In the genomic region with DNA sequence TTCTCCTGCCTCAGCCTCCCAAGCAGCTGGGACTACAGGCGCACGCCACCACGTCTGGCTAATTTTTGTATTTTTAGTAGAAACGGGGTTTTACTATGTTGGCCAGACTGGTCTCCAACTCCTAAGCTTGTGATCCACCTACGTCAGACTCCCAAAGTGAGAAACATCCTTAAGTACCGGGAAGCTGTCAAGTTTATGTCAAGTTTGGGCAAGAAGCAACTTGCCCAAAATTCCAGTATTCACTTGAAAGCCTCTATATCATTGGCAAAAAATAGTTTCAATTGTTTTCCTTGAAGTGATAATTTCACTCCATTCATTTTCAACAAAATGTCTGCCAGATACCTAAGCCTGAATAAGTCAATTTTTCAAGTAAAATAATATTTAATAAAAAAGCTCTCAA, we compare ENCODE assay signal across 17 cellular contexts.
DNase-seq lines count a peak whose midpoint lies in the region; TF ChIP-seq lines count a peak whose summit lies in the region.
"Had no signal": no experiment of that assay in that cellular context is flagged by ENCODE, and none has a peak within 500 bp of the region (broad histone marks: within the 10 kb centered on the region; RNA-seq: fewer than 3 reads in every experiment).

No MANE protein-coding gene starts in this region.

- no peaks in the 10 kb centered on the region for H3K4me1 ChIP-seq in breast epithelium
- H3K4me1 ChIP-seq: A549, Caco-2 had no signal

- CTCF ChIA-PET in MCF 10A (lab: Yijun Ruan, JAX), result interaction anchor here (0.6 kb wide), 1 partner anchor 493 kb away, joined by 3 read pairs; no protein-coding TSS in a partner anchor

- peak; percentile 36 for DNase-seq in MCF 10A (ENCODE audit: unreplicated experiment)
- DNase-seq in breast epithelium (ENCODE audit: low spot score in 2 of 2), result no peak
- DNase-seq in epithelial cell of esophagus (ENCODE audit: low read depth), result peak; percentile 72
- DNase-seq in SIG-M5 (lab: John Stamatoyannopoulos, UW), result no peak
- no peak for DNase-seq in NCI-H2171 treated with DMSO at 0.1 percent for 48 hours (lab: John Stamatoyannopoulos, UW)
- DNase-seq: AML-193; Caco-2; Calu3; CD4-positive, alpha-beta T cell; CD8-positive, alpha-beta T cell; DMS79 treated with DMSO at 0.1 percent for 48 hours; GF-D8 had no signal

- no peaks in the 10 kb centered on the region for H3K9me3 ChIP-seq in breast epithelium
- H3K9me3 ChIP-seq: A549; BLaER1 treated with 17β-estradiol and CSF1 and Interleukin-3, amounts not matched to agents 10 nM and 100 nM; Caco-2 had no signal

- H3K27me3 ChIP-seq in breast epithelium, result no peaks in the 10 kb centered on the region
- H3K27me3 ChIP-seq: BLaER1 treated with 17β-estradiol and CSF1 and Interleukin-3, amounts not matched to agents 10 nM and 100 nM had no signal

- H3K4me3 Mint-ChIP-seq in MCF 10A (ENCODE audit: unreplicated experiment), result no peak overlapping the region
- H3K4me3 Mint-ChIP-seq: B cell; CD4-positive, alpha-beta T cell; CD8-positive, alpha-beta T cell had no signal

- H3K27ac Mint-ChIP-seq in MCF 10A (ENCODE audit: low read depth, unreplicated experiment), result no peak overlapping the region
- H3K27ac Mint-ChIP-seq: B cell; CD4-positive, alpha-beta T cell; CD8-positive, alpha-beta T cell had no signal

- peaks cover 35% of the 10 kb centered on the region for H3K27me3 Mint-ChIP-seq in MCF 10A (ENCODE audit: insufficient read depth, unreplicated experiment)
- H3K27me3 Mint-ChIP-seq: B cell; CD4-positive, alpha-beta T cell had no signal

- intact Hi-C loops in MCF 10A (cut with micrococcal nuclease), result no loop called here
- intact Hi-C loops in breast epithelium (cut with DNase I; ENCODE audit: low total_unique reads), result no loop called here

- TF ChIP-seq CTCF in MCF 10A (IDR thresholded peaks at IDR 0.05; ENCODE audit: unreplicated experiment) (no peak), breast epithelium (IDR thresholded peaks at IDR 0.05) (no peak), epithelial cell of esophagus (IDR thresholded peaks at IDR 0.05; ENCODE audit: insufficient read depth, low read depth, low read length, missing control alignments) (no peak)

- no peaks in the 10 kb centered on the region for H3K4me1 Mint-ChIP-seq in MCF 10A (ENCODE audit: insufficient read depth, unreplicated experiment)
- H3K4me1 Mint-ChIP-seq: B cell had no signal

- no peak overlapping the region for H3K27ac ChIP-seq in breast epithelium
- H3K27ac ChIP-seq: 22Rv1; A549; BLaER1 treated with 17β-estradiol and CSF1 and Interleukin-3, amounts not matched to agents 10 nM and 100 nM; C4-2B had no signal

- no peaks in the 10 kb centered on the region for H3K9me3 Mint-ChIP-seq in MCF 10A (ENCODE audit: unreplicated experiment)
- H3K9me3 Mint-ChIP-seq: CD4-positive, alpha-beta T cell; CD8-positive, alpha-beta T cell had no signal

- no TSS peak for BruUV-seq in MCF 10A (replicated peaks; lab: Mats Ljungman, UMichigan)

- TF ChIP-seq POLR2A in breast epithelium (IDR thresholded peaks at IDR 0.05), result no peak

- H3K36me3 ChIP-seq in breast epithelium, result no peaks in the 10 kb centered on the region
- H3K36me3 ChIP-seq: BLaER1 treated with 17β-estradiol and CSF1 and Interleukin-3, amounts not matched to agents 10 nM and 100 nM had no signal

- POLR2A ChIA-PET in MCF 10A (lab: Yijun Ruan, JAX), result interaction anchor here (0.6 kb wide), 1 partner anchor 694 kb away, joined by 3 read pairs; no protein-coding TSS in a partner anchor

- no peaks in the 10 kb centered on the region for H3K36me3 Mint-ChIP-seq in MCF 10A (ENCODE audit: insufficient read depth, unreplicated experiment)
- H3K36me3 Mint-ChIP-seq: CD8-positive, alpha-beta T cell had no signal

- H3K4me3 ChIP-seq in breast epithelium, result no peak overlapping the region
- no peak overlapping the region for H3K4me3 ChIP-seq in epithelial cell of esophagus (ENCODE audit: low read length)
- H3K4me3 ChIP-seq: A549; BLaER1 treated with 17β-estradiol and CSF1 and Interleukin-3, amounts not matched to agents 10 nM and 100 nM had no signal

Comparison
In these comparisons a context has a peak if more than half of its experiments do, and no peak if none do; other contexts are left out.
1. DNase-seq: peak in MCF 10A (single experiment) and epithelial cell of esophagus (single experiment); none in breast epithelium (0 of 2), SIG-M5 (single experiment) and NCI-H2171 treated with DMSO at 0.1 percent for 48 hours (single experiment).